Comparison of ENCODE assay signal across 8 cellular contexts in genomic region chr17:40803617-40804082, GRCh38. TPM values are rescaled to one million over a fixed set of nuclear protein-coding genes. Genes with fewer than 3 reads are reported as not detected.
DNase-seq lines count a peak whose midpoint lies in the region; ATAC-seq and TF ChIP-seq lines count a peak whose summit lies in the region.

No MANE protein-coding gene starts in this region.

- intact Hi-C loops in CD14-positive monocyte (cut with micrococcal nuclease): loop anchor here (2.0 to 5.0 kb wide), 3 partner anchors 745 to 859 kb away; no protein-coding TSS in a partner anchor
- intact Hi-C loops in left colon (cut with DNase I, micrococcal nuclease): loop anchor here in 1 of 2 donors (5.0 kb wide), 1 partner anchor 864 kb away; no protein-coding TSS in a partner anchor

- no peaks in the 10 kb centered on the region for H3K9me3 Mint-ChIP-seq in CD14-positive monocyte

- H3K4me3 ChIP-seq in HEK293 (ENCODE audit: low read depth, low read length) (no peak overlapping the region), cardiac fibroblast (replicated peaks in 1 of 2; ENCODE audit: low read depth in 2 of 2, low read length in 2 of 2) (no peak overlapping the region)

- POLR2A ChIA-PET in HEK293 (lab: Yijun Ruan, JAX): no interaction called here

- CTCF ChIA-PET in HEK293 (lab: Yijun Ruan, JAX): interaction anchor here (0.5 to 6.6 kb wide), 21 partner anchors 11 to 859 kb away, joined by 3 to 68 read pairs (median 4); no protein-coding TSS in a partner anchor

- H3K27ac ChIP-seq in HEK293 (ENCODE audit: extremely low read depth, low read depth, low read length): no peak overlapping the region

- no peak overlapping the region for H3K4me3 Mint-ChIP-seq in CD14-positive monocyte

- ATAC-seq in left colon (peak; percentile 100), GM21515 (IDR thresholded peaks at IDR 0.05; ENCODE audit: unreplicated experiment) (no peak)

- no peak overlapping the region for H3K27ac Mint-ChIP-seq in CD14-positive monocyte

- no peaks in the 10 kb centered on the region for H3K4me1 Mint-ChIP-seq in CD14-positive monocyte

- no peaks in the 10 kb centered on the region for H3K36me3 Mint-ChIP-seq in CD14-positive monocyte

- TF ChIP-seq CTCF in CD14-positive monocyte (IDR thresholded peaks at IDR 0.05): peak; percentile 89
- TF ChIP-seq CTCF in HEK293 (tag by site-specific recombination; IDR thresholded peaks at IDR 0.05): peak; percentile 71; the same call in 1 of the 2 replicates
- peak; percentile 91 for TF ChIP-seq CTCF in cardiac fibroblast (IDR thresholded peaks at IDR 0.05; ENCODE audit: low read depth, low read length)

- H3K27me3 Mint-ChIP-seq in CD14-positive monocyte (ENCODE audit: low read depth in 3 of 3): peaks cover 29 to 38% (median 33%) of the 10 kb centered on the region in 3 donors

- no peaks in the 10 kb centered on the region for H3K4me1 ChIP-seq in HEK293 (ENCODE audit: control insufficient read depth, insufficient read depth, low read length)

- no peaks in the 10 kb centered on the region for H3K36me3 ChIP-seq in HEK293 (ENCODE audit: control insufficient read depth in 2 of 2, insufficient read depth in 1 of 2, low read length in 2 of 2)

- no peaks in the 10 kb centered on the region for H3K9me3 ChIP-seq in HEK293 (ENCODE audit: control insufficient read depth, insufficient read depth, low read depth, low read length)

- peak; percentile 72 for DNase-seq in CD14-positive monocyte (ENCODE audit: low spot score)
- DNase-seq in NCI-H460 (ENCODE audit: extremely low read depth, low read depth): peak; percentile 79
- peak; percentile 74 for DNase-seq in activated CD4-positive, CD25-positive, alpha-beta regulatory T cell treated with anti-CD3 and anti-CD28 coated beads, Interleukin-2, amount 50 U/mL, for 72 hours
- DNase-seq in cardiac fibroblast (ENCODE audit: low read depth in 2 of 2): peak; percentile 72 to 75
- peak; percentile 62 to 89 for DNase-seq in left colon
- DNase-seq in stimulated activated CD4-positive, alpha-beta T cell treated with anti-CD3 and anti-CD28 coated beads, Interleukin-4, amount 100 ng/mL, for 24 hours: peak; percentile 81

TF ChIP-seq in HEK293, 187 proteins besides CTCF, POLR2A, EP300 and RAD21:
- TF ChIP-seq ZEB2 (tag by site-specific recombination; IDR thresholded peaks at IDR 0.05) (peak; percentile 38; the same call in 1 of the 2 replicates), ZNF350 (tag by site-specific recombination; IDR thresholded peaks at IDR 0.05) (no peak), ZNF785 (tag by site-specific recombination; IDR thresholded peaks at IDR 0.05) (no peak), ZNF660 (tag by site-specific recombination; IDR thresholded peaks at IDR 0.05) (peak; percentile 72), SCRT2 (tag by site-specific recombination; IDR thresholded peaks at IDR 0.05) (peak; percentile 70), ZNF416 (tag by site-specific recombination; IDR thresholded peaks at IDR 0.05) (no peak), PRDM2 (tag by site-specific recombination; IDR thresholded peaks at IDR 0.05; ENCODE audit: borderline replicate concordance) (no peak), ZSCAN30 (tag by site-specific recombination; IDR thresholded peaks at IDR 0.05) (0 out of 2 replicates have a peak, but pooled peaks have one; percentile 28), ZNF2 (tag by site-specific recombination; IDR thresholded peaks at IDR 0.05) (0 out of 2 replicates have a peak, but pooled peaks have one; percentile 37), ZNF600 (tag by site-specific recombination; IDR thresholded peaks at IDR 0.05) (0 out of 2 replicates have a peak, but pooled peaks have one; percentile 32), SP7 (tag by site-specific recombination; IDR thresholded peaks at IDR 0.05) (0 out of 2 replicates have a peak, but pooled peaks have one; percentile 26), ZNF654 (tag by site-specific recombination; IDR thresholded peaks at IDR 0.05; ENCODE audit: low read depth) (peak; percentile 93)

RNA-seq across cellular contexts. Expression of gene KRT28, which starts 3.9 kb away (rescaled TPM):
- polyA plus RNA-seq in CD14-positive monocyte: not detected
- not detected in 2 replicates for total RNA-seq in NCI-H460 (2014; rRNA removed; shearing (Covaris generic))
- not detected in 2 replicates for polyA plus RNA-seq in NCI-H460 (2014; cell fraction: nucleus; rRNA removed)
- total RNA-seq in left colon: not detected

RNA-seq across cellular contexts. Expression of gene KRT10, which starts 18.8 kb away (rescaled TPM):
- 10 to 100 TPM; 58.7 to 79.1 TPM for polyA plus RNA-seq in CD14-positive monocyte
- 36.8 and 38.4 TPM in 2 replicates for total RNA-seq in NCI-H460 (2014; rRNA removed; shearing (Covaris generic))
- 8.4 and 10.0 TPM in 2 replicates for polyA plus RNA-seq in NCI-H460 (2014; cell fraction: nucleus; rRNA removed)
- 10 to 100 TPM; 25.1 to 38.9 TPM for total RNA-seq in left colon

RNA-seq across cellular contexts. Expression of gene KRT27, which starts 21.3 kb away (rescaled TPM):
- polyA plus RNA-seq in CD14-positive monocyte: not detected
- not detected in 2 replicates for total RNA-seq in NCI-H460 (2014; rRNA removed; shearing (Covaris generic))
- polyA plus RNA-seq in NCI-H460 (2014; cell fraction: nucleus; rRNA removed): not detected in 2 replicates
- total RNA-seq in left colon: under 1 TPM in 1 of 2 donors, not detected in 1; 0.36 TPM

RNA-seq across cellular contexts. Expression of gene KRT26, which starts 31.6 kb away (rescaled TPM):
- not detected for polyA plus RNA-seq in CD14-positive monocyte
- not detected in 2 replicates for total RNA-seq in NCI-H460 (2014; rRNA removed; shearing (Covaris generic))
- polyA plus RNA-seq in NCI-H460 (2014; cell fraction: nucleus; rRNA removed): not detected in 2 replicates
- total RNA-seq in left colon: not detected

RNA-seq across cellular contexts. Expression of gene KRT25, which starts 48.5 kb away (rescaled TPM):
- polyA plus RNA-seq in CD14-positive monocyte: not detected
- total RNA-seq in NCI-H460 (2014; rRNA removed; shearing (Covaris generic)): not detected in 2 replicates
- not detected in 2 replicates for polyA plus RNA-seq in NCI-H460 (2014; cell fraction: nucleus; rRNA removed)
- not detected for total RNA-seq in left colon
